ENCODE assay signal across 9 cellular contexts in genomic region chr1:207750901-207751300, GRCh38. TPM values are rescaled to one million over a fixed set of nuclear protein-coding genes. Genes with fewer than 3 reads are reported as not detected.
DNase-seq lines count a peak whose midpoint lies in the region; ATAC-seq and TF ChIP-seq lines count a peak whose summit lies in the region.
"Had no signal": no experiment of that assay in that cellular context is flagged by ENCODE, and none has a peak within 500 bp of the region (broad histone marks: within the 10 kb centered on the region; RNA-seq: fewer than 3 reads in every experiment).

No MANE protein-coding gene starts in this region.

- no peaks in the 10 kb centered on the region for H4K20me1 ChIP-seq in HCT116 (ENCODE audit: insufficient read depth)

- peak overlapping the region; percentile 99 for H3K27ac Mint-ChIP-seq in T-cell

- TF ChIP-seq CTCF in HCT116 (IDR thresholded peaks at IDR 0.05 in 2 of 3, conservative IDR thresholded peaks at IDR 0.05 in 1 of 3; ENCODE audit: borderline replicate concordance in 1 of 3, insufficient read depth in 1 of 3, low read depth in 2 of 3, low read length in 2 of 3), result no peak

- H3K27me3 ChIP-seq in HCT116 (ENCODE audit: insufficient read depth, low read length), result no peaks in the 10 kb centered on the region

- no peaks in the 10 kb centered on the region for H3K36me3 ChIP-seq in HCT116 (ENCODE audit: control insufficient read depth in 1 of 2, insufficient read depth in 2 of 2, low read length in 2 of 2)

- peak overlapping the region; percentile 94 for H3K9ac ChIP-seq in HCT116 (ENCODE audit: low read length)

- BruUV-seq in HCT116 (replicated peaks; lab: Mats Ljungman, UMichigan), result no TSS peak

- POLR2A ChIA-PET in HCT116 (lab: Charles Lee) (no interaction called here), T-cell (lab: Charles Lee) (no interaction called here)

- H3K4me2 ChIP-seq in HCT116 (ENCODE audit: low read length), result peak overlapping the region; percentile 77

- H3K4me3 ChIP-seq in HCT116 (replicated peaks in 1 of 2; ENCODE audit: low read depth in 1 of 2, low read length in 2 of 2) (peak overlapping the region; percentile 93 to 97), skin epidermis (peak overlapping the region in 4 of 7 experiments; percentile 72 to 91 (median 88))

- H3K4me1 ChIP-seq in HCT116 (ENCODE audit: control insufficient read depth in 1 of 2, insufficient read depth in 2 of 2, low read length in 2 of 2), result peaks cover 26 to 41% of the 10 kb centered on the region in 2 experiments

- no peaks in the 10 kb centered on the region for H3K9me3 ChIP-seq in HCT116 (ENCODE audit: control insufficient read depth in 1 of 2, insufficient read depth in 1 of 2, low read depth in 1 of 2, low read length in 2 of 2)

- H3K36me3 Mint-ChIP-seq in T-cell, result no peaks in the 10 kb centered on the region

- peak overlapping the region; percentile 65 for H3K27ac ChIP-seq in HCT116 (ENCODE audit: low read depth, low read length)
- H3K27ac ChIP-seq in skin epidermis, result peak overlapping the region in 19 of 21 experiments; percentile 49 to 92 (median 88)

- DNase-seq in HCT116 (ENCODE audit: low read depth, low spot score), result no peak
- DNase-seq in T-cell, result no peak
- peak; percentile 3 for DNase-seq in globus pallidus (ENCODE audit: low spot score)
- DNase-seq in NCI-H1436 (lab: John Stamatoyannopoulos, UW), result no peak
- DNase-seq in HUDEP-2 (lab: John Stamatoyannopoulos, UW; ENCODE audit: unreplicated experiment in 76 of 76), result no peak
- DNase-seq: stimulated activated CD4-positive, alpha-beta T cell treated with anti-CD3 and anti-CD28 coated beads, Interleukin-4, amount 100 ng/mL, for 4 hours had no signal

- RAD21 ChIA-PET in HCT116 (lab: Charles Lee; ENCODE audit: low non-redundant PET in 1 of 2, low total read pairs in 2 of 2, uncharacterized antibody in 2 of 2, unreplicated experiment in 2 of 2), result no interaction called here

- H3K4me3 Mint-ChIP-seq in T-cell, result peak overlapping the region; percentile 99 to 100 (median 100)

- intact Hi-C loops in HCT116 (cut with micrococcal nuclease), result no loop called here

- peaks cover 66 to 82% (median 72%) of the 10 kb centered on the region in 3 donors for H3K4me1 Mint-ChIP-seq in T-cell

- H3K9me2 ChIP-seq in HCT116 (ENCODE audit: insufficient read depth), result no peaks in the 10 kb centered on the region

- no peak for TF ChIP-seq POLR2A in HCT116 (IDR thresholded peaks at IDR 0.05; ENCODE audit: borderline replicate concordance, extremely low read depth, insufficient read depth, insufficient read length)

- H3K27me3 Mint-ChIP-seq in T-cell, result no peaks in the 10 kb centered on the region

- CTCF ChIA-PET in HCT116 (lab: Charles Lee) (no interaction called here), T-cell (lab: Charles Lee) (no interaction called here)

- no peak overlapping the region for H2AFZ ChIP-seq in HCT116 (ENCODE audit: low read depth, low read length, poor library complexity, severe bottlenecking)

- ATAC-seq in HCT116 (no peak), T-cell (replicated peaks in 1 of 4) (no peak), HG02970 (IDR thresholded peaks at IDR 0.05; ENCODE audit: low FRiP score, unreplicated experiment) (no peak), GM21529 (IDR thresholded peaks at IDR 0.05; ENCODE audit: unreplicated experiment) (no peak)

- no peaks in the 10 kb centered on the region for H3K9me3 Mint-ChIP-seq in T-cell

- peaks cover 41% of the 10 kb centered on the region for H3K79me2 ChIP-seq in HCT116 (ENCODE audit: insufficient read depth, low read length)

- TF ChIP-seq RAD21 in HCT116 (IDR thresholded peaks at IDR 0.05; ENCODE audit: low read depth), result no peak

TF ChIP-seq in HCT116, 20 proteins besides CTCF, POLR2A, EP300 and RAD21:
- no peak for TF ChIP-seq ZFX (IDR thresholded peaks at IDR 0.05)
- no peak for TF ChIP-seq CBX3 (IDR thresholded peaks at IDR 0.05; ENCODE audit: low read depth)
- no peak for TF ChIP-seq POLR2AphosphoS5 (IDR thresholded peaks at IDR 0.05; ENCODE audit: low read depth, low read length)
- no peak for TF ChIP-seq EZH2phosphoT487 (IDR thresholded peaks at IDR 0.05; ENCODE audit: borderline replicate concordance)
- TF ChIP-seq CEBPB (IDR thresholded peaks at IDR 0.05; ENCODE audit: low read depth), result no peak
- TF ChIP-seq ATF3 (IDR thresholded peaks at IDR 0.05), result no peak
- TF ChIP-seq JUND (IDR thresholded peaks at IDR 0.05), result no peak
- no peak for TF ChIP-seq ZNF274 (IDR thresholded peaks at IDR 0.05; ENCODE audit: low read depth, low read length)

RNA-seq across cellular contexts. Expression of gene CD46, which starts 1.0 kb away (rescaled TPM):
- total RNA-seq in HCT116 (2021; ENCODE audit: unreplicated experiment) (100 TPM), T-cell (100 to 1,000 TPM; 123 to 152 (median 145) TPM)
- polyA plus RNA-seq in HCT116 (2012), result 50.5 and 62.2 TPM in 2 replicates
